In the genomic region with DNA sequence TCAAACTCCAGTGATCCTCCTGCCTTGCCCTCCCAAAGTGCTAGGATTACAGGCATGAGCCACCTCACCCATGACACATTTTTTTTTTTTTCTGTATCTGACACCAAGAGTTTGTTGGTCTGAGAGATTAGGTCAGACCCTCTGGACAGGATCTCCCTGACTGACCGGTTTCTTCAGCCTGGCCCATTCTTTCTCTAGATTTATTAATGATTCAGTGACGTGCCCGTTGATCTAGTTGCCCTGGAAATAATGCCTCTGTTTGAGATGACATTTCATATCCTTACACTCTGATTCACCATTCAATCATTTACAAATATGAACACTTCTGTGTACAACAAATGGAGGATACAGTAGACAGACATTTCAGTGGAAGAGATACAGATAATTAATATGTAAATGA, we compare ENCODE assay signal across 11 cellular contexts. TPM values are rescaled to one million over a fixed set of nuclear protein-coding genes. Genes with fewer than 3 reads are reported as not detected.
DNase-seq lines count a peak whose midpoint lies in the region; ATAC-seq, FAIRE-seq and TF ChIP-seq lines count a peak whose summit lies in the region.
"Had no signal": no experiment of that assay in that cellular context is flagged by ENCODE, and none has a peak within 500 bp of the region (broad histone marks: within the 10 kb centered on the region; RNA-seq: fewer than 3 reads in every experiment).

No MANE protein-coding gene starts in this region.

- peak; percentile 83 for FAIRE-seq in RCC 7860 (lab: Jason Lieb, UNC)
- FAIRE-seq: H1 had no signal

- H3K9me3 Mint-ChIP-seq in MCF 10A (ENCODE audit: unreplicated experiment), result peaks cover 7% of the 10 kb centered on the region
- H3K9me3 Mint-ChIP-seq in stimulated activated naive CD8-positive, alpha-beta T cell treated with anti-CD3 and anti-CD28 coated beads, Interleukin-15, amount 100 ng/mL, for 72 hours, result peaks cover 5 to 8% of the 10 kb centered on the region in 2 donors

- H3K4me3 ChIP-seq in breast epithelium, result no peak overlapping the region
- H3K4me3 ChIP-seq: sigmoid colon had no signal

- H3K27me3 Mint-ChIP-seq in MCF 10A (ENCODE audit: insufficient read depth, unreplicated experiment), result no peaks in the 10 kb centered on the region
- H3K27me3 Mint-ChIP-seq in stimulated activated naive CD8-positive, alpha-beta T cell treated with anti-CD3 and anti-CD28 coated beads, Interleukin-15, amount 100 ng/mL, for 72 hours, result peaks cover 10% of the 10 kb centered on the region

- DNase-seq in MCF 10A (ENCODE audit: unreplicated experiment), result no peak
- no peak for DNase-seq in breast epithelium (ENCODE audit: low spot score in 2 of 2)
- peak; percentile 96 for DNase-seq in RCC 7860 (ENCODE audit: low spot score)
- DNase-seq in stimulated activated naive CD8-positive, alpha-beta T cell treated with anti-CD3 and anti-CD28 coated beads, Interleukin-15, amount 100 ng/mL, for 72 hours, result no peak
- no peak for DNase-seq in amygdala (lab: John Stamatoyannopoulos, UW)
- no peak for DNase-seq in erythroblast (lab: John Stamatoyannopoulos, UW)
- DNase-seq: sigmoid colon had no signal

- H3K9me3 ChIP-seq in breast epithelium, result peaks cover 0 to 6% of the 10 kb centered on the region in 2 donors
- H3K9me3 ChIP-seq: sigmoid colon had no signal

- H3K4me3 Mint-ChIP-seq in MCF 10A (ENCODE audit: unreplicated experiment), result peak overlapping the region; percentile 11
- peak overlapping the region; percentile 8 to 10 for H3K4me3 Mint-ChIP-seq in stimulated activated naive CD8-positive, alpha-beta T cell treated with anti-CD3 and anti-CD28 coated beads, Interleukin-15, amount 100 ng/mL, for 72 hours

- ATAC-seq in esophagus mucosa (peak; percentile 74), HG03354 (IDR thresholded peaks at IDR 0.05; ENCODE audit: poor library complexity, severe bottlenecking, unreplicated experiment) (no peak)
- ATAC-seq in stimulated activated naive CD8-positive, alpha-beta T cell treated with anti-CD3 and anti-CD28 coated beads, Interleukin-15, amount 100 ng/mL, for 72 hours, result no peak

- intact Hi-C loops in MCF 10A (cut with micrococcal nuclease), result loop anchor here (2.0 kb wide), 1 partner anchor 43 kb away; a partner anchor contains a TSS
- intact Hi-C loops in breast epithelium (cut with DNase I; ENCODE audit: low total_unique reads), result no loop called here

- BruUV-seq in MCF 10A (replicated peaks; lab: Mats Ljungman, UMichigan), result no TSS peak

- POLR2A ChIA-PET in MCF 10A (lab: Yijun Ruan, JAX), result interaction anchor here (0.6 kb wide), 1 partner anchor 23 kb away, joined by 3 read pairs; no protein-coding TSS in a partner anchor

- H3K4me1 ChIP-seq in breast epithelium, result peaks cover 0 to 10% of the 10 kb centered on the region in 2 donors

- H3K27ac Mint-ChIP-seq in MCF 10A (ENCODE audit: low read depth, unreplicated experiment), result no peak overlapping the region
- peak overlapping the region in 1 of 2 donors; percentile 72 for H3K27ac Mint-ChIP-seq in stimulated activated naive CD8-positive, alpha-beta T cell treated with anti-CD3 and anti-CD28 coated beads, Interleukin-15, amount 100 ng/mL, for 72 hours

- CTCF ChIA-PET in MCF 10A (lab: Yijun Ruan, JAX), result interaction anchor here (0.6 to 0.8 kb wide), 4 partner anchors 43 to 163 kb away, joined by 3 to 7 read pairs (median 4); a partner anchor contains a TSS

- H3K27ac ChIP-seq in breast epithelium, result no peak overlapping the region
- H3K27ac ChIP-seq: C4-2B, sigmoid colon had no signal

- no peaks in the 10 kb centered on the region for H3K27me3 ChIP-seq in breast epithelium

- peaks cover 24% of the 10 kb centered on the region for H3K4me1 Mint-ChIP-seq in MCF 10A (ENCODE audit: insufficient read depth, unreplicated experiment)
- peaks cover 33% of the 10 kb centered on the region for H3K4me1 Mint-ChIP-seq in stimulated activated naive CD8-positive, alpha-beta T cell treated with anti-CD3 and anti-CD28 coated beads, Interleukin-15, amount 100 ng/mL, for 72 hours

- TF ChIP-seq POLR2A in breast epithelium (IDR thresholded peaks at IDR 0.05), result no peak
- no peak for TF ChIP-seq POLR2A in erythroblast (IDR thresholded peaks at IDR 0.05; ENCODE audit: low read length)

- H3K36me3 Mint-ChIP-seq in MCF 10A (ENCODE audit: insufficient read depth, unreplicated experiment), result peaks cover 3% of the 10 kb centered on the region

- no peak for TF ChIP-seq CTCF in MCF 10A (IDR thresholded peaks at IDR 0.05; ENCODE audit: unreplicated experiment)
- no peak for TF ChIP-seq CTCF in breast epithelium (IDR thresholded peaks at IDR 0.05)

- H3K36me3 ChIP-seq in breast epithelium, result no peaks in the 10 kb centered on the region
- H3K36me3 ChIP-seq: sigmoid colon had no signal

RNA-seq across cellular contexts. Expression of a gene that starts 1.4 kb away (rescaled TPM):
- 10.5 and 14.7 TPM in 2 replicates for total RNA-seq in MCF 10A (2022)
- 10 to 100 TPM in 1 of 3 donors, 1 to 10 TPM in 2; 4.3 to 12.4 (median 9.8) TPM for total RNA-seq in breast epithelium
- total RNA-seq in esophagus mucosa, result 7.5 TPM

RNA-seq across cellular contexts. Expression of a gene that starts 23.9 kb away (rescaled TPM):
- total RNA-seq in MCF 10A (2022) (39.5 and 49.0 TPM in 2 replicates), breast epithelium (10 to 100 TPM; 13.6 to 23.9 (median 17.6) TPM), esophagus mucosa (5.8 TPM)

RNA-seq across cellular contexts. Expression of a gene that starts 42.7 kb away (rescaled TPM):
- total RNA-seq in MCF 10A (2022) (43.9 and 46.4 TPM in 2 replicates), breast epithelium (10 to 100 TPM; 13.0 to 19.2 (median 17.4) TPM), esophagus mucosa (20.0 TPM)
